31 cellular contexts compared by ENCODE assay signal in genomic region chr6:1589208-1589607, GRCh38. TPM values are rescaled to one million over a fixed set of nuclear protein-coding genes. Genes with fewer than 3 reads are reported as not detected.
"Had no signal": no experiment of that assay in that cellular context is flagged by ENCODE, and none has a peak within 500 bp of the region (broad histone marks: within the 10 kb centered on the region; RNA-seq: fewer than 3 reads in every experiment).

No MANE protein-coding gene starts in this region.

- DNase-seq: dermis blood vessel endothelial cell; effector memory CD4-positive, alpha-beta T cell; erythroblast; esophagus squamous epithelium; foreskin melanocyte; glutamatergic neuron; heart right ventricle; hypothalamus; immature natural killer cell; mesenchymal stem cell; naive thymus-derived CD4-positive, alpha-beta T cell; ovary; posterior cingulate gyrus; psoas muscle; right cardiac atrium; stimulated activated CD4-positive, alpha-beta T cell treated with anti-CD3 and anti-CD28 coated beads, Interleukin-12 subunit alpha, Interleukin-12 subunit beta, amount 100 ng/mL, for 4 hours; stimulated activated CD4-positive, alpha-beta T cell treated with anti-CD3 and anti-CD28 coated beads, Interleukin-1b, Interleukin-23, amount 100 ng/mL, for 48 hours; stimulated activated CD4-positive, alpha-beta T cell treated with anti-CD3 and anti-CD28 coated beads, Interleukin-4, amount 100 ng/mL, for 1 hour; stimulated activated CD8-positive, alpha-beta memory T cell treated with anti-CD3 and anti-CD28 coated beads, Interleukin-4, amount 100 ng/mL, for 48 hours; stimulated activated naive CD4-positive, alpha-beta T cell; stimulated activated naive CD8-positive, alpha-beta T cell treated with anti-CD3 and anti-CD28 coated beads, Interleukin-15, amount 100 ng/mL, for 72 hours; trophoblast cell had no signal

- H3K4me3 ChIP-seq: coronary artery, esophagus squamous epithelium, heart right ventricle, neural progenitor cell, ovary, psoas muscle, skin epidermis, suprapubic skin had no signal

- H3K27ac Mint-ChIP-seq: immature natural killer cell; mesothelial cell of epicardium; naive thymus-derived CD4-positive, alpha-beta T cell; nephron; neural progenitor cell; stimulated activated naive CD8-positive, alpha-beta T cell treated with anti-CD3 and anti-CD28 coated beads, Interleukin-15, amount 100 ng/mL, for 72 hours had no signal

- ATAC-seq: heart right ventricle; left lobe of liver; naive thymus-derived CD4-positive, alpha-beta T cell; psoas muscle; right cardiac atrium; stimulated activated naive CD8-positive, alpha-beta T cell treated with anti-CD3 and anti-CD28 coated beads, Interleukin-15, amount 100 ng/mL, for 72 hours had no signal

- H3K4me2 ChIP-seq: neural progenitor cell had no signal

- H3K4me1 ChIP-seq: heart right ventricle, neural progenitor cell, psoas muscle, suprapubic skin had no signal

- FAIRE-seq: endothelial cell of umbilical vein, keratinocyte had no signal

- H3K27me3 ChIP-seq: ovary had no signal

- H3K36me3 ChIP-seq: esophagus squamous epithelium, heart right ventricle, neural progenitor cell, ovary, suprapubic skin had no signal

- H3K36me3 Mint-ChIP-seq: immature natural killer cell; mesothelial cell of epicardium; naive thymus-derived CD4-positive, alpha-beta T cell had no signal

- H3K9me3 ChIP-seq: esophagus squamous epithelium, heart right ventricle, ovary, psoas muscle, suprapubic skin had no signal

- H2AFZ ChIP-seq: neural progenitor cell had no signal

- H3K4me1 Mint-ChIP-seq: immature natural killer cell; mesothelial cell of epicardium; nephron; stimulated activated naive CD8-positive, alpha-beta T cell treated with anti-CD3 and anti-CD28 coated beads, Interleukin-15, amount 100 ng/mL, for 72 hours had no signal

- H3K27ac ChIP-seq: coronary artery, esophagus squamous epithelium, heart right ventricle, neural progenitor cell, ovary, psoas muscle, suprapubic skin had no signal

- H3K9ac ChIP-seq: neural progenitor cell had no signal

- H3K4me3 Mint-ChIP-seq: immature natural killer cell; mesothelial cell of epicardium; naive thymus-derived CD4-positive, alpha-beta T cell; nephron; neural progenitor cell; stimulated activated naive CD8-positive, alpha-beta T cell treated with anti-CD3 and anti-CD28 coated beads, Interleukin-15, amount 100 ng/mL, for 72 hours had no signal

- H3K9me3 Mint-ChIP-seq: immature natural killer cell; mesothelial cell of epicardium; naive thymus-derived CD4-positive, alpha-beta T cell; stimulated activated naive CD8-positive, alpha-beta T cell treated with anti-CD3 and anti-CD28 coated beads, Interleukin-15, amount 100 ng/mL, for 72 hours had no signal

RNA-seq across cellular contexts. Expression of gene FOXC1, which starts 20.5 kb away (rescaled TPM):
- total RNA-seq: naive thymus-derived CD4-positive, alpha-beta T cell had no signal
- polyA plus RNA-seq: naive thymus-derived CD4-positive, alpha-beta T cell had no signal
